ENCODE assay signal across 7 cellular contexts in the genomic region with DNA sequence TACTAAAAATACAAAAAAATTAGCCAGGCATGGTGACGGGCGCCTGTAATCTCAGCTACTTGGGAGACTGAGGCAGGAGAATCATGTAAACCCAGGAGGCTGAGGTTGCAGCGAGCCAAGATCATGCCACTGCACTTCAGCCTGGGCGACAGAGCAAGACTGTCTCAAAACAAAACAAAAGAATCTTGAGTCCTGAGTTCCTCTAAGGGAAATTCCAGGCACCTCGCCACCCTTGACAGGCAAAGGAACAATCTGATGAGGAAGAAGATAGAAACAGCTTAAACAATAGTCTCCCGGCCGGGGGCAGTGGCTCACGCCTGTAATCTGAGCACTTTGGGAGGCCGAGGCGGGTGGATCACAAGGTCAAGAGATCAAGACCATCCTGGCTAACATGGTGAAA. TPM values are rescaled to one million over a fixed set of nuclear protein-coding genes. Genes with fewer than 3 reads are reported as not detected.
DNase-seq lines count a peak whose midpoint lies in the region; ATAC-seq, FAIRE-seq and TF ChIP-seq lines count a peak whose summit lies in the region.
"Not testable (repeated sequence)": the region's sequence is repeated elsewhere in the genome, so short reads cannot be mapped to it uniquely, and the experiment has no call there.

No MANE protein-coding gene starts in this region.

- H4K20me1 ChIP-seq in endothelial cell of umbilical vein (replicated peaks; ENCODE audit: control insufficient read depth, extremely low read depth, insufficient read depth, low read length) = not testable (repeated sequence)

- not testable (repeated sequence) for TF ChIP-seq CTCF in endothelial cell of umbilical vein (IDR thresholded peaks at IDR 0.05; ENCODE audit: extremely low read depth in 1 of 2, insufficient read depth in 1 of 2, low read depth in 1 of 2, low read length in 2 of 2)

- H3K9ac ChIP-seq in endothelial cell of umbilical vein (replicated peaks; ENCODE audit: extremely low read depth, insufficient read depth, low read length) = not testable (repeated sequence)

- not testable (repeated sequence) for H3K27me3 Mint-ChIP-seq in CD4-positive, alpha-beta memory T cell; T-cell; activated naive CD4-positive, alpha-beta T cell treated with anti-CD3 and anti-CD28 coated beads, Interleukin-2, amount 10 ng/mL, durations not matched to agents 7 days and 5 days; naive thymus-derived CD4-positive, alpha-beta T cell; stimulated activated memory B cell treated with anti-CD40 and anti-IgM and Interleukin-4, amounts not matched to agents 10 μg/mL and 1 μg/mL and 100 μg/mL, for 72 hours

- not testable (repeated sequence) for FAIRE-seq in endothelial cell of umbilical vein (lab: Jason Lieb, UNC)

- H3K27ac Mint-ChIP-seq in CD4-positive, alpha-beta memory T cell = peak overlapping the region in 6 of 7 donors; percentile 13 to 90 (median 69)
- H3K27ac Mint-ChIP-seq in T-cell = peak overlapping the region; percentile 72 to 81
- peak overlapping the region; percentile 14 for H3K27ac Mint-ChIP-seq in activated naive CD4-positive, alpha-beta T cell treated with anti-CD3 and anti-CD28 coated beads, Interleukin-2, amount 10 ng/mL, durations not matched to agents 7 days and 5 days
- peak overlapping the region in 7 of 9 donors; percentile 66 to 98 (median 91) for H3K27ac Mint-ChIP-seq in naive thymus-derived CD4-positive, alpha-beta T cell
- H3K27ac Mint-ChIP-seq in stimulated activated memory B cell treated with anti-CD40 and anti-IgM and Interleukin-4, amounts not matched to agents 10 μg/mL and 1 μg/mL and 100 μg/mL, for 72 hours = peak overlapping the region; percentile 82

- H3K36me3 ChIP-seq in CD4-positive, alpha-beta memory T cell (ENCODE audit: insufficient read depth, low read length); endothelial cell of umbilical vein (ENCODE audit: control insufficient read depth in 2 of 2, extremely low read depth in 1 of 2, insufficient read depth in 2 of 2, low read length in 2 of 2): not testable (repeated sequence)
- H3K36me3 ChIP-seq in naive thymus-derived CD4-positive, alpha-beta T cell (ENCODE audit: control insufficient read depth in 2 of 3, insufficient read depth in 3 of 3, low read length in 3 of 3) = peaks cover 0 to 11% (median 0%) of the 10 kb centered on the region in 3 experiments

- peaks cover 4 to 15% of the 10 kb centered on the region in 2 donors for H3K36me3 Mint-ChIP-seq in CD4-positive, alpha-beta memory T cell
- H3K36me3 Mint-ChIP-seq in T-cell = peaks cover 13% of the 10 kb centered on the region
- peaks cover 31% of the 10 kb centered on the region for H3K36me3 Mint-ChIP-seq in activated naive CD4-positive, alpha-beta T cell treated with anti-CD3 and anti-CD28 coated beads, Interleukin-2, amount 10 ng/mL, durations not matched to agents 7 days and 5 days
- peaks cover 4 to 20% (median 13%) of the 10 kb centered on the region in 5 donors for H3K36me3 Mint-ChIP-seq in naive thymus-derived CD4-positive, alpha-beta T cell
- peaks cover 17% of the 10 kb centered on the region for H3K36me3 Mint-ChIP-seq in stimulated activated memory B cell treated with anti-CD40 and anti-IgM and Interleukin-4, amounts not matched to agents 10 μg/mL and 1 μg/mL and 100 μg/mL, for 72 hours

- H3K4me1 ChIP-seq in CD4-positive, alpha-beta memory T cell (ENCODE audit: insufficient read depth, low read length) = peaks cover 75% of the 10 kb centered on the region
- H3K4me1 ChIP-seq in endothelial cell of umbilical vein (ENCODE audit: control insufficient read depth, extremely low read depth, insufficient read depth, low read length) = peaks cover 12% of the 10 kb centered on the region
- peaks cover 57 to 59% of the 10 kb centered on the region in 2 donors for H3K4me1 ChIP-seq in naive thymus-derived CD4-positive, alpha-beta T cell (ENCODE audit: control insufficient read depth in 2 of 2, insufficient read depth in 2 of 2, low read length in 2 of 2)

- not testable (repeated sequence) for BruUV-seq in endothelial cell of umbilical vein (replicated peaks; lab: Mats Ljungman, UMichigan)

- peaks cover 30 to 73% (median 47%) of the 10 kb centered on the region in 4 donors for H3K4me1 Mint-ChIP-seq in CD4-positive, alpha-beta memory T cell
- H3K4me1 Mint-ChIP-seq in T-cell = peaks cover 66 to 68% (median 67%) of the 10 kb centered on the region in 3 donors
- peaks cover 59% of the 10 kb centered on the region for H3K4me1 Mint-ChIP-seq in activated naive CD4-positive, alpha-beta T cell treated with anti-CD3 and anti-CD28 coated beads, Interleukin-2, amount 10 ng/mL, durations not matched to agents 7 days and 5 days
- peaks cover 25 to 74% (median 49%) of the 10 kb centered on the region in 7 donors for H3K4me1 Mint-ChIP-seq in naive thymus-derived CD4-positive, alpha-beta T cell
- peaks cover 51% of the 10 kb centered on the region for H3K4me1 Mint-ChIP-seq in stimulated activated memory B cell treated with anti-CD40 and anti-IgM and Interleukin-4, amounts not matched to agents 10 μg/mL and 1 μg/mL and 100 μg/mL, for 72 hours

- peak overlapping the region in 3 of 8 donors; percentile 25 to 43 (median 26) for H3K4me3 Mint-ChIP-seq in CD4-positive, alpha-beta memory T cell
- H3K4me3 Mint-ChIP-seq in T-cell = peak overlapping the region in 1 of 3 donors; percentile 53
- not testable (repeated sequence) for H3K4me3 Mint-ChIP-seq in activated naive CD4-positive, alpha-beta T cell treated with anti-CD3 and anti-CD28 coated beads, Interleukin-2, amount 10 ng/mL, durations not matched to agents 7 days and 5 days
- H3K4me3 Mint-ChIP-seq in naive thymus-derived CD4-positive, alpha-beta T cell = peak overlapping the region in 7 of 10 donors; percentile 20 to 65 (median 45)
- peak overlapping the region; percentile 21 for H3K4me3 Mint-ChIP-seq in stimulated activated memory B cell treated with anti-CD40 and anti-IgM and Interleukin-4, amounts not matched to agents 10 μg/mL and 1 μg/mL and 100 μg/mL, for 72 hours

- peaks cover 12% of the 10 kb centered on the region for H3K79me2 ChIP-seq in endothelial cell of umbilical vein (ENCODE audit: control insufficient read depth, insufficient read depth, low read length)

- CTCF ChIA-PET in CD4-positive, alpha-beta memory T cell (lab: Charles Lee; ENCODE audit: partially characterized antibody) = interaction anchor here (1.0 to 2.9 kb wide), 2 partner anchors 11 to 94 kb away, joined by 3 to 13 read pairs; no protein-coding TSS in a partner anchor
- CTCF ChIA-PET in T-cell (lab: Charles Lee) = not testable (repeated sequence)
- CTCF ChIA-PET in activated naive CD4-positive, alpha-beta T cell treated with anti-CD3 and anti-CD28 coated beads, Interleukin-2, amount 10 ng/mL, durations not matched to agents 7 days and 5 days (lab: Charles Lee) = interaction anchor here (2.2 kb wide), 1 partner anchor 92 kb away, joined by 6 read pairs; no protein-coding TSS in a partner anchor
- CTCF ChIA-PET in endothelial cell of umbilical vein (lab: Charles Lee) = interaction anchor here (0.8 to 1.6 kb wide), 2 partner anchors 11 to 13 kb away, joined by 3 to 7 read pairs; no protein-coding TSS in a partner anchor
- CTCF ChIA-PET in naive thymus-derived CD4-positive, alpha-beta T cell (lab: Charles Lee) = interaction anchor here (1.1 to 3.1 kb wide), 2 partner anchors 10 to 93 kb away, joined by 3 to 13 read pairs; no protein-coding TSS in a partner anchor

- H3K9me3 Mint-ChIP-seq in CD4-positive, alpha-beta memory T cell; T-cell; activated naive CD4-positive, alpha-beta T cell treated with anti-CD3 and anti-CD28 coated beads, Interleukin-2, amount 10 ng/mL, durations not matched to agents 7 days and 5 days; naive thymus-derived CD4-positive, alpha-beta T cell; stimulated activated memory B cell treated with anti-CD40 and anti-IgM and Interleukin-4, amounts not matched to agents 10 μg/mL and 1 μg/mL and 100 μg/mL, for 72 hours: not testable (repeated sequence)

- POLR2A ChIA-PET in CD4-positive, alpha-beta memory T cell (lab: Charles Lee; ENCODE audit: partially characterized antibody) = interaction anchor here (1.0 to 19.3 kb wide), 3 partner anchors 8 to 108 kb away, joined by 5 to 658 read pairs (median 6); a partner anchor contains a TSS
- POLR2A ChIA-PET in T-cell (lab: Charles Lee) = not testable (repeated sequence)
- POLR2A ChIA-PET in endothelial cell of umbilical vein (lab: Charles Lee) = interaction anchor here (0.6 kb wide), 1 partner anchor 10 kb away, joined by 4 read pairs; no protein-coding TSS in a partner anchor
- POLR2A ChIA-PET in naive thymus-derived CD4-positive, alpha-beta T cell (lab: Charles Lee) = interaction anchor here (0.6 to 13.3 kb wide), 7 partner anchors 8 to 408 kb away, joined by 3 to 552 read pairs (median 3); a partner anchor contains a TSS

- peak overlapping the region; percentile 23 for H2AFZ ChIP-seq in endothelial cell of umbilical vein (ENCODE audit: low read depth, low read length)

- not testable (repeated sequence) for H3K27ac ChIP-seq in CD4-positive, alpha-beta memory T cell (ENCODE audit: low read depth, low read length); endothelial cell of umbilical vein (ENCODE audit: insufficient read depth, low read depth, low read length); naive thymus-derived CD4-positive, alpha-beta T cell (ENCODE audit: low read depth, low read length)

- H3K4me2 ChIP-seq in endothelial cell of umbilical vein (ENCODE audit: insufficient read depth, low read length) = not testable (repeated sequence)

- dilution Hi-C loops in endothelial cell of umbilical vein (cut with MboI; ENCODE audit: extremely low pct_ligation_motif_present, low sequenced_read_pairs) = not testable (repeated sequence)

- H3K4me3 ChIP-seq in CD4-positive, alpha-beta memory T cell (ENCODE audit: low read length in 2 of 2); endothelial cell of umbilical vein (replicated peaks in 1 of 3; ENCODE audit: insufficient read depth in 1 of 3, low read depth in 1 of 3, low read length in 3 of 3); naive thymus-derived CD4-positive, alpha-beta T cell (ENCODE audit: low read length): not testable (repeated sequence)

- DNase-seq in CD4-positive, alpha-beta memory T cell; T-cell; naive thymus-derived CD4-positive, alpha-beta T cell: not testable (repeated sequence)
- DNase-seq in activated naive CD4-positive, alpha-beta T cell treated with anti-CD3 and anti-CD28 coated beads, Interleukin-2, amount 10 ng/mL, durations not matched to agents 7 days and 5 days = peak; percentile 5
- peak; percentile 56 for DNase-seq in endothelial cell of umbilical vein (ENCODE audit: low read depth, low spot score)
- DNase-seq in kidney glomerular epithelial cell (lab: John Stamatoyannopoulos, UW) = peak; percentile 62

- H3K9me3 ChIP-seq in CD4-positive, alpha-beta memory T cell (ENCODE audit: control insufficient read depth in 1 of 2, low read length in 2 of 2); endothelial cell of umbilical vein (replicated peaks; ENCODE audit: control insufficient read depth, insufficient read depth, low read length); naive thymus-derived CD4-positive, alpha-beta T cell (ENCODE audit: control insufficient read depth in 2 of 3, low read length in 3 of 3): not testable (repeated sequence)

- not testable (repeated sequence) for H3K27me3 ChIP-seq in CD4-positive, alpha-beta memory T cell (ENCODE audit: insufficient read depth, low read length); endothelial cell of umbilical vein (ENCODE audit: control insufficient read depth in 2 of 2, insufficient read depth in 2 of 2, low read length in 2 of 2); naive thymus-derived CD4-positive, alpha-beta T cell (ENCODE audit: control insufficient read depth in 2 of 2, insufficient read depth in 2 of 2, low read length in 2 of 2)

- ATAC-seq in T-cell (replicated peaks in 1 of 4); naive thymus-derived CD4-positive, alpha-beta T cell; stimulated activated memory B cell treated with anti-CD40 and anti-IgM and Interleukin-4, amounts not matched to agents 10 μg/mL and 1 μg/mL and 100 μg/mL, for 72 hours: not testable (repeated sequence)

- intact Hi-C loops in CD4-positive, alpha-beta memory T cell (cut with micrococcal nuclease); endothelial cell of umbilical vein (cut with micrococcal nuclease); naive thymus-derived CD4-positive, alpha-beta T cell (cut with micrococcal nuclease): not testable (repeated sequence)

- not testable (repeated sequence) for TF ChIP-seq POLR2A in endothelial cell of umbilical vein (IDR thresholded peaks at IDR 0.05; ENCODE audit: low read depth, low read length)

- not testable (repeated sequence) for H3K9me1 ChIP-seq in endothelial cell of umbilical vein (replicated peaks; ENCODE audit: control insufficient read depth, extremely low read depth, insufficient read depth, low read length)

RNA-seq across cellular contexts. Expression of a gene that starts 4.5 kb away (rescaled TPM):
- total RNA-seq in CD4-positive, alpha-beta memory T cell = 10 to 100 TPM; 24.4 to 26.4 TPM
- 10 to 100 TPM in 1 of 2 donors, 1 to 10 TPM in 1; 4.5 to 16.6 TPM for polyA plus RNA-seq in CD4-positive, alpha-beta memory T cell
- total RNA-seq in T-cell (10 to 100 TPM; 20.7 to 30.3 (median 29.0) TPM), endothelial cell of umbilical vein (12.1 and 14.1 TPM in 2 replicates)
- 12.7 and 13.4 TPM in 2 replicates for polyA plus RNA-seq in endothelial cell of umbilical vein
- polyA plus RNA-seq in endothelial cell of umbilical vein (2011; cell fraction: cytosol; rRNA removed) = 9.6 and 11.3 TPM in 2 replicates
- polyA plus RNA-seq in endothelial cell of umbilical vein (2011; cell fraction: nucleus; rRNA removed) = 14.4 and 14.8 TPM in 2 replicates
- polyA plus RNA-seq in endothelial cell of umbilical vein (2012) = 6.2 and 8.2 TPM in 2 replicates
- polyA minus RNA-seq in endothelial cell of umbilical vein = 8.6 and 10.4 TPM in 2 replicates
- 8.4 TPM for polyA minus RNA-seq in endothelial cell of umbilical vein (2011; cell fraction: cytosol; rRNA and poly(A)+ RNA removed)
- 6.0 and 6.2 TPM in 2 replicates for polyA minus RNA-seq in endothelial cell of umbilical vein (2011; cell fraction: nucleus; rRNA and poly(A)+ RNA removed)
- total RNA-seq in naive thymus-derived CD4-positive, alpha-beta T cell = 10 to 100 TPM; 17.4 to 30.2 (median 24.6) TPM
- polyA plus RNA-seq in naive thymus-derived CD4-positive, alpha-beta T cell = 10 to 100 TPM; 11.0 to 21.9 TPM

RNA-seq across cellular contexts. Expression of a gene that starts 21.8 kb away (rescaled TPM):
- total RNA-seq in CD4-positive, alpha-beta memory T cell = 100 to 1,000 TPM; 110 to 120 TPM
- polyA plus RNA-seq in CD4-positive, alpha-beta memory T cell = 10 to 100 TPM; 18.9 to 30.5 TPM
- 100 to 1,000 TPM in 3 of 5 donors, 10 to 100 TPM in 2; 92.9 to 121 (median 107) TPM for total RNA-seq in T-cell
- total RNA-seq in endothelial cell of umbilical vein = 1.7 and 1.8 TPM in 2 replicates
- 4.7 and 8.4 TPM in 2 replicates for polyA plus RNA-seq in endothelial cell of umbilical vein
- 4.4 and 6.7 TPM in 2 replicates for polyA plus RNA-seq in endothelial cell of umbilical vein (2011; cell fraction: cytosol; rRNA removed)
- polyA plus RNA-seq in endothelial cell of umbilical vein (2011; cell fraction: nucleus; rRNA removed) = 7.3 and 9.2 TPM in 2 replicates
- polyA plus RNA-seq in endothelial cell of umbilical vein (2012) = 10.3 and 30.0 TPM in 2 replicates
- 2.0 and 2.2 TPM in 2 replicates for polyA minus RNA-seq in endothelial cell of umbilical vein
- polyA minus RNA-seq in endothelial cell of umbilical vein (2011; cell fraction: cytosol; rRNA and poly(A)+ RNA removed) = not detected
- 0.58 and 1.3 TPM in 2 replicates for polyA minus RNA-seq in endothelial cell of umbilical vein (2011; cell fraction: nucleus; rRNA and poly(A)+ RNA removed)
- 100 to 1,000 TPM in 2 of 5 experiments, 10 to 100 TPM in 3; 34.2 to 122 (median 70.3) TPM for total RNA-seq in naive thymus-derived CD4-positive, alpha-beta T cell
- 10 to 100 TPM; 33.5 to 37.0 TPM for polyA plus RNA-seq in naive thymus-derived CD4-positive, alpha-beta T cell

RNA-seq across cellular contexts. Expression of a gene that starts 26.7 kb away (rescaled TPM):
- total RNA-seq in CD4-positive, alpha-beta memory T cell = 10 to 100 TPM; 30.9 to 36.0 TPM
- 1 to 10 TPM; 1.3 to 5.4 TPM for polyA plus RNA-seq in CD4-positive, alpha-beta memory T cell
- total RNA-seq in T-cell (10 to 100 TPM; 30.7 to 41.6 (median 36.8) TPM), endothelial cell of umbilical vein (38.6 and 44.9 TPM in 2 replicates)
- polyA plus RNA-seq in endothelial cell of umbilical vein = 17.0 and 20.6 TPM in 2 replicates
- 8.4 and 10.6 TPM in 2 replicates for polyA plus RNA-seq in endothelial cell of umbilical vein (2011; cell fraction: cytosol; rRNA removed)
- 206 and 223 TPM in 2 replicates for polyA plus RNA-seq in endothelial cell of umbilical vein (2011; cell fraction: nucleus; rRNA removed)
- polyA plus RNA-seq in endothelial cell of umbilical vein (2012) = 14.0 and 23.2 TPM in 2 replicates
- polyA minus RNA-seq in endothelial cell of umbilical vein = 53.6 and 72.9 TPM in 2 replicates
- 11.4 TPM for polyA minus RNA-seq in endothelial cell of umbilical vein (2011; cell fraction: cytosol; rRNA and poly(A)+ RNA removed)
- polyA minus RNA-seq in endothelial cell of umbilical vein (2011; cell fraction: nucleus; rRNA and poly(A)+ RNA removed) = 67.0 and 69.2 TPM in 2 replicates
- total RNA-seq in naive thymus-derived CD4-positive, alpha-beta T cell = 10 to 100 TPM; 28.4 to 47.2 (median 32.4) TPM
- polyA plus RNA-seq in naive thymus-derived CD4-positive, alpha-beta T cell = 1 to 10 TPM; 1.9 to 8.6 TPM

RNA-seq across cellular contexts. Expression of a gene that starts 57.4 kb away (rescaled TPM):
- total RNA-seq in CD4-positive, alpha-beta memory T cell = 10 to 100 TPM; 39.6 to 45.4 TPM
- polyA plus RNA-seq in CD4-positive, alpha-beta memory T cell = 1 to 10 TPM; 2.0 to 6.4 TPM
- total RNA-seq in T-cell = 10 to 100 TPM; 31.6 to 73.0 (median 43.5) TPM
- 29.2 and 33.2 TPM in 2 replicates for total RNA-seq in endothelial cell of umbilical vein
- 10.6 and 16.2 TPM in 2 replicates for polyA plus RNA-seq in endothelial cell of umbilical vein
- polyA plus RNA-seq in endothelial cell of umbilical vein (2011; cell fraction: cytosol; rRNA removed) = 5.4 and 7.9 TPM in 2 replicates
- 16.8 and 18.8 TPM in 2 replicates for polyA plus RNA-seq in endothelial cell of umbilical vein (2011; cell fraction: nucleus; rRNA removed)
- polyA plus RNA-seq in endothelial cell of umbilical vein (2012) = 17.0 and 32.7 TPM in 2 replicates
- polyA minus RNA-seq in endothelial cell of umbilical vein = 37.2 and 43.4 TPM in 2 replicates
- polyA minus RNA-seq in endothelial cell of umbilical vein (2011; cell fraction: cytosol; rRNA and poly(A)+ RNA removed) = 33.5 TPM
- polyA minus RNA-seq in endothelial cell of umbilical vein (2011; cell fraction: nucleus; rRNA and poly(A)+ RNA removed) = 27.3 and 42.7 TPM in 2 replicates
- total RNA-seq in naive thymus-derived CD4-positive, alpha-beta T cell = 100 to 1,000 TPM in 1 of 5 experiments, 10 to 100 TPM in 4; 24.4 to 102 (median 42.1) TPM
- 1 to 10 TPM; 3.8 to 5.8 TPM for polyA plus RNA-seq in naive thymus-derived CD4-positive, alpha-beta T cell

Comparison
In these comparisons a context has a peak if more than half of its experiments do, and no peak if none do; other contexts are left out.
1. H3K27ac Mint-ChIP-seq: peak in every context shown above with its lines; median percentile 91 in naive thymus-derived CD4-positive, alpha-beta T cell; 82 in stimulated activated memory B cell treated with anti-CD40 and anti-IgM and Interleukin-4, amounts not matched to agents 10 μg/mL and 1 μg/mL and 100 μg/mL, for 72 hours; 76 in T-cell; 69 in CD4-positive, alpha-beta memory T cell; 14 in activated naive CD4-positive, alpha-beta T cell treated with anti-CD3 and anti-CD28 coated beads, Interleukin-2, amount 10 ng/mL, durations not matched to agents 7 days and 5 days.
2. RNA of a gene that starts 21.8 kb away (total RNA-seq): 110 to 120 TPM in CD4-positive, alpha-beta memory T cell, 92.9 to 121 TPM in T-cell and 34.2 to 122 TPM in naive thymus-derived CD4-positive, alpha-beta T cell; 1.7 to 1.8 TPM in endothelial cell of umbilical vein; every median in the first group is over 10 times any median in the second.